1 cellular context compared by ENCODE assay signal in genomic region chrX:28177202-28177601, GRCh38.
TF ChIP-seq lines count a peak whose summit lies in the region.

No MANE protein-coding gene starts in this region.

TF ChIP-seq in GM23338, 12 proteins besides CTCF, POLR2A, EP300 and RAD21 (continued from another document):
- TF ChIP-seq, protein P1, sequence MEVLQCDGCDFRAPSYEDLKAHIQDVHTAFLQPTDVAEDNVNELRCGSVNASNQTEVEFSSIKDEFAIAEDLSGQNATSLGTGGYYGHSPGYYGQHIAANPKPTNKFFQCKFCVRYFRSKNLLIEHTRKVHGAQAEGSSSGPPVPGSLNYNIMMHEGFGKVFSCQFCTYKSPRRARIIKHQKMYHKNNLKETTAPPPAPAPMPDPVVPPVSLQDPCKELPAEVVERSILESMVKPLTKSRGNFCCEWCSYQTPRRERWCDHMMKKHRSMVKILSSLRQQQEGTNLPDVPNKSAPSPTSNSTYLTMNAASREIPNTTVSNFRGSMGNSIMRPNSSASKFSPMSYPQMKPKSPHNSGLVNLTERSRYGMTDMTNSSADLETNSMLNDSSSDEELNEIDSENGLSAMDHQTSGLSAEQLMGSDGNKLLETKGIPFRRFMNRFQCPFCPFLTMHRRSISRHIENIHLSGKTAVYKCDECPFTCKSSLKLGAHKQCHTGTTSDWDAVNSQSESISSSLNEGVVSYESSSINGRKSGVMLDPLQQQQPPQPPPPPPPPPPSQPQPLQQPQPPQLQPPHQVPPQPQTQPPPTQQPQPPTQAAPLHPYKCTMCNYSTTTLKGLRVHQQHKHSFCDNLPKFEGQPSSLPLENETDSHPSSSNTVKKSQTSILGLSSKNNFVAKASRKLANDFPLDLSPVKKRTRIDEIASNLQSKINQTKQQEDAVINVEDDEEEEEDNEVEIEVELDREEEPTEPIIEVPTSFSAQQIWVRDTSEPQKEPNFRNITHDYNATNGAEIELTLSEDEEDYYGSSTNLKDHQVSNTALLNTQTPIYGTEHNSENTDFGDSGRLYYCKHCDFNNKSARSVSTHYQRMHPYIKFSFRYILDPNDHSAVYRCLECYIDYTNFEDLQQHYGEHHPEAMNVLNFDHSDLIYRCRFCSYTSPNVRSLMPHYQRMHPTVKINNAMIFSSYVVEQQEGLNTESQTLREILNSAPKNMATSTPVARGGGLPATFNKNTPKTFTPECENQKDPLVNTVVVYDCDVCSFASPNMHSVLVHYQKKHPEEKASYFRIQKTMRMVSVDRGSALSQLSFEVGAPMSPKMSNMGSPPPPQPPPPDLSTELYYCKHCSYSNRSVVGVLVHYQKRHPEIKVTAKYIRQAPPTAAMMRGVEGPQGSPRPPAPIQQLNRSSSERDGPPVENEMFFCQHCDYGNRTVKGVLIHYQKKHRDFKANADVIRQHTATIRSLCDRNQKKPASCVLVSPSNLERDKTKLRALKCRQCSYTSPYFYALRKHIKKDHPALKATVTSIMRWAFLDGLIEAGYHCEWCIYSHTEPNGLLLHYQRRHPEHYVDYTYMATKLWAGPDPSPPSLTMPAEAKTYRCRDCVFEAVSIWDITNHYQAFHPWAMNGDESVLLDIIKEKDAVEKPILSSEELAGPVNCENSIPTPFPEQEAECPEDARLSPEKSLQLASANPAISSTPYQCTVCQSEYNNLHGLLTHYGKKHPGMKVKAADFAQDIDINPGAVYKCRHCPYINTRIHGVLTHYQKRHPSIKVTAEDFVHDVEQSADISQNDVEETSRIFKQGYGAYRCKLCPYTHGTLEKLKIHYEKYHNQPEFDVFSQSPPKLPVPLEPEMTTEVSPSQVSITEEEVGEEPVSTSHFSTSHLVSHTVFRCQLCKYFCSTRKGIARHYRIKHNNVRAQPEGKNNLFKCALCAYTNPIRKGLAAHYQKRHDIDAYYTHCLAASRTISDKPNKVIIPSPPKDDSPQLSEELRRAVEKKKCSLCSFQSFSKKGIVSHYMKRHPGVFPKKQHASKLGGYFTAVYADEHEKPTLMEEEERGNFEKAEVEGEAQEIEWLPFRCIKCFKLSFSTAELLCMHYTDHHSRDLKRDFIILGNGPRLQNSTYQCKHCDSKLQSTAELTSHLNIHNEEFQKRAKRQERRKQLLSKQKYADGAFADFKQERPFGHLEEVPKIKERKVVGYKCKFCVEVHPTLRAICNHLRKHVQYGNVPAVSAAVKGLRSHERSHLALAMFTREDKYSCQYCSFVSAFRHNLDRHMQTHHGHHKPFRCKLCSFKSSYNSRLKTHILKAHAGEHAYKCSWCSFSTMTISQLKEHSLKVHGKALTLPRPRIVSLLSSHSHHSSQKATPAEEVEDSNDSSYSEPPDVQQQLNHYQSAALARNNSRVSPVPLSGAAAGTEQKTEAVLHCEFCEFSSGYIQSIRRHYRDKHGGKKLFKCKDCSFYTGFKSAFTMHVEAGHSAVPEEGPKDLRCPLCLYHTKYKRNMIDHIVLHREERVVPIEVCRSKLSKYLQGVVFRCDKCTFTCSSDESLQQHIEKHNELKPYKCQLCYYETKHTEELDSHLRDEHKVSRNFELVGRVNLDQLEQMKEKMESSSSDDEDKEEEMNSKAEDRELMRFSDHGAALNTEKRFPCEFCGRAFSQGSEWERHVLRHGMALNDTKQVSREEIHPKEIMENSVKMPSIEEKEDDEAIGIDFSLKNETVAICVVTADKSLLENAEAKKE (CRISPR knock-in tag; IDR thresholded peaks at IDR 0.05), result no peak
- TF ChIP-seq EZH2 (IDR thresholded peaks at IDR 0.05; ENCODE audit: low read depth, unreplicated experiment), result no peak
- TF ChIP-seq POLR2AphosphoS5 (IDR thresholded peaks at IDR 0.05; ENCODE audit: low read depth), result no peak
- TF ChIP-seq NANOG (IDR thresholded peaks at IDR 0.05; ENCODE audit: borderline replicate concordance), result no peak
- TF ChIP-seq EZH2phosphoT487 (IDR thresholded peaks at IDR 0.05; ENCODE audit: unreplicated experiment), result no peak
- TF ChIP-seq JUNB (IDR thresholded peaks at IDR 0.05; ENCODE audit: unreplicated experiment), result no peak
- no peak for TF ChIP-seq ZNF331 (CRISPR knock-in tag; IDR thresholded peaks at IDR 0.05; ENCODE audit: low read depth)
- TF ChIP-seq ZNF114 (CRISPR knock-in tag; IDR thresholded peaks at IDR 0.05), result no peak
- TF ChIP-seq CREB1 (CRISPR knock-in tag; IDR thresholded peaks at IDR 0.05; ENCODE audit: low read depth), result no peak
